In genomic region chr11:128518493-128519207, GRCh38 we compare ENCODE assay signal across 7 cellular contexts.
A peak's percentile ranks its signal among the peaks of the same experiment; 100 is the strongest.
DNase-seq lines count a peak whose midpoint lies in the region; ATAC-seq lines count a peak whose summit lies in the region.

No MANE protein-coding gene starts in this region.

- no peaks in the 10 kb centered on the region for H3K9me3 ChIP-seq in endocrine pancreas (ENCODE audit: control insufficient read depth, low read length)

- ATAC-seq in HG02884 (IDR thresholded peaks at IDR 0.05; ENCODE audit: unreplicated experiment) = no peak

- no peaks in the 10 kb centered on the region for H3K36me3 ChIP-seq in endocrine pancreas (ENCODE audit: control insufficient read depth, insufficient read depth, low read length)
- no peaks in the 10 kb centered on the region for H3K36me3 ChIP-seq in rectal smooth muscle tissue (ENCODE audit: control insufficient read depth, insufficient read depth, low read length)

- H3K4me1 ChIP-seq in endocrine pancreas (ENCODE audit: control insufficient read depth, insufficient read depth, low read length) (peaks cover 6% of the 10 kb centered on the region), rectal smooth muscle tissue (ENCODE audit: control insufficient read depth, insufficient read depth, low read length) (peaks cover 10% of the 10 kb centered on the region)

- H3K9ac ChIP-seq in endocrine pancreas (ENCODE audit: control insufficient read depth, insufficient read depth, low read length) = no peak overlapping the region
- no peak overlapping the region for H3K9ac ChIP-seq in rectal smooth muscle tissue (ENCODE audit: low read length)

- H3K27ac ChIP-seq in rectal smooth muscle tissue (ENCODE audit: low read depth, low read length) = no peak overlapping the region

- no peaks in the 10 kb centered on the region for H3K27me3 ChIP-seq in endocrine pancreas (ENCODE audit: control insufficient read depth, insufficient read depth, low read length)
- no peaks in the 10 kb centered on the region for H3K27me3 ChIP-seq in rectal smooth muscle tissue (ENCODE audit: control insufficient read depth, insufficient read depth, low read length)

- H3K4me3 ChIP-seq in endocrine pancreas (ENCODE audit: control insufficient read depth, insufficient read depth, low read length) (peak overlapping the region; percentile 97), rectal smooth muscle tissue (ENCODE audit: low read length) (peak overlapping the region; percentile 95)

- DNase-seq in ELR (ENCODE audit: low read depth) = peak; percentile 65
- DNase-seq in NCI-H82 (lab: John Stamatoyannopoulos, UW) = peak; percentile 63
- no peak for DNase-seq in SHP77 (lab: John Stamatoyannopoulos, UW)
- DNase-seq in GOT3 (lab: John Stamatoyannopoulos, UW) = no peak

Comparison
In these comparisons a context has a peak if more than half of its experiments do, and no peak if none do; other contexts are left out.
1. DNase-seq: peak in ELR (single experiment) and NCI-H82 (single experiment); none in SHP77 (0 of 2) and GOT3 (single experiment).